In genomic region chr6:167567142-167568033, GRCh38 we compare ENCODE assay signal across 2 cellular contexts.
TF ChIP-seq lines count a peak whose summit lies in the region.

No MANE protein-coding gene starts in this region.

TF ChIP-seq in HCT116, 20 proteins besides CTCF, POLR2A, EP300 and RAD21:
- no peak for TF ChIP-seq ZBTB33 (IDR thresholded peaks at IDR 0.05; ENCODE audit: extremely low read depth, insufficient replicate concordance, low read length)
- no peak for TF ChIP-seq CEBPB (IDR thresholded peaks at IDR 0.05; ENCODE audit: low read depth)
- TF ChIP-seq, protein P1, sequence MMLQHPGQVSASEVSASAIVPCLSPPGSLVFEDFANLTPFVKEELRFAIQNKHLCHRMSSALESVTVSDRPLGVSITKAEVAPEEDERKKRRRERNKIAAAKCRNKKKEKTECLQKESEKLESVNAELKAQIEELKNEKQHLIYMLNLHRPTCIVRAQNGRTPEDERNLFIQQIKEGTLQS (IDR thresholded peaks at IDR 0.05): no peak
- no peak for TF ChIP-seq ZFX (IDR thresholded peaks at IDR 0.05)
- no peak for TF ChIP-seq SIN3A (IDR thresholded peaks at IDR 0.05; ENCODE audit: low read depth)

TF ChIP-seq in HepG2, 621 proteins besides CTCF, POLR2A, EP300 and RAD21 (continued from another document and continues in another):
- TF ChIP-seq, protein P2, sequence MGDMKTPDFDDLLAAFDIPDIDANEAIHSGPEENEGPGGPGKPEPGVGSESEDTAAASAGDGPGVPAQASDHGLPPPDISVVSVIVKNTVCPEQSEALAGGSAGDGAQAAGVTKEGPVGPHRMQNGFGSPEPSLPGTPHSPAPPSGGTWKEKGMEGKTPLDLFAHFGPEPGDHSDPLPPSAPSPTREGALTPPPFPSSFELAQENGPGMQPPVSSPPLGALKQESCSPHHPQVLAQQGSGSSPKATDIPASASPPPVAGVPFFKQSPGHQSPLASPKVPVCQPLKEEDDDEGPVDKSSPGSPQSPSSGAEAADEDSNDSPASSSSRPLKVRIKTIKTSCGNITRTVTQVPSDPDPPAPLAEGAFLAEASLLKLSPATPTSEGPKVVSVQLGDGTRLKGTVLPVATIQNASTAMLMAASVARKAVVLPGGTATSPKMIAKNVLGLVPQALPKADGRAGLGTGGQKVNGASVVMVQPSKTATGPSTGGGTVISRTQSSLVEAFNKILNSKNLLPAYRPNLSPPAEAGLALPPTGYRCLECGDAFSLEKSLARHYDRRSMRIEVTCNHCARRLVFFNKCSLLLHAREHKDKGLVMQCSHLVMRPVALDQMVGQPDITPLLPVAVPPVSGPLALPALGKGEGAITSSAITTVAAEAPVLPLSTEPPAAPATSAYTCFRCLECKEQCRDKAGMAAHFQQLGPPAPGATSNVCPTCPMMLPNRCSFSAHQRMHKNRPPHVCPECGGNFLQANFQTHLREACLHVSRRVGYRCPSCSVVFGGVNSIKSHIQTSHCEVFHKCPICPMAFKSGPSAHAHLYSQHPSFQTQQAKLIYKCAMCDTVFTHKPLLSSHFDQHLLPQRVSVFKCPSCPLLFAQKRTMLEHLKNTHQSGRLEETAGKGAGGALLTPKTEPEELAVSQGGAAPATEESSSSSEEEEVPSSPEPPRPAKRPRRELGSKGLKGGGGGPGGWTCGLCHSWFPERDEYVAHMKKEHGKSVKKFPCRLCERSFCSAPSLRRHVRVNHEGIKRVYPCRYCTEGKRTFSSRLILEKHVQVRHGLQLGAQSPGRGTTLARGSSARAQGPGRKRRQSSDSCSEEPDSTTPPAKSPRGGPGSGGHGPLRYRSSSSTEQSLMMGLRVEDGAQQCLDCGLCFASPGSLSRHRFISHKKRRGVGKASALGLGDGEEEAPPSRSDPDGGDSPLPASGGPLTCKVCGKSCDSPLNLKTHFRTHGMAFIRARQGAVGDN (CRISPR knock-in tag; IDR thresholded peaks at IDR 0.05): peak; percentile 43; the same call in 1 of the 2 replicates
- TF ChIP-seq ZSCAN20 (CRISPR knock-in tag; IDR thresholded peaks at IDR 0.05; ENCODE audit: borderline replicate concordance) (no peak), TEAD2 (CRISPR knock-in tag; IDR thresholded peaks at IDR 0.05) (no peak), NBN (conservative IDR thresholded peaks at IDR 0.05) (no peak), MBNL3 (CRISPR knock-in tag; conservative IDR thresholded peaks at IDR 0.05) (no peak), KDM5A (IDR thresholded peaks at IDR 0.05; ENCODE audit: borderline replicate concordance, low read length) (no peak), ZBTB7B (CRISPR knock-in tag; IDR thresholded peaks at IDR 0.05) (no peak), RAD51 (IDR thresholded peaks at IDR 0.05; ENCODE audit: borderline replicate concordance) (no peak), IKZF4 (CRISPR knock-in tag; IDR thresholded peaks at IDR 0.05; ENCODE audit: borderline replicate concordance, low read depth, not compliant biosample characterization) (no peak), GLI4 (CRISPR knock-in tag; IDR thresholded peaks at IDR 0.05; ENCODE audit: borderline replicate concordance) (no peak), ZNF558 (CRISPR knock-in tag; IDR thresholded peaks at IDR 0.05; ENCODE audit: borderline replicate concordance) (no peak), ZFYVE20 (CRISPR knock-in tag; IDR thresholded peaks at IDR 0.05; ENCODE audit: borderline replicate concordance, low read depth) (no peak), PAWR (CRISPR knock-in tag; IDR thresholded peaks at IDR 0.05; ENCODE audit: borderline replicate concordance) (no peak), AGO1 (IDR thresholded peaks at IDR 0.05; ENCODE audit: low read depth, low read length, poor library complexity, severe bottlenecking) (no peak), RFX3 (CRISPR knock-in tag; IDR thresholded peaks at IDR 0.05) (no peak), FOSL1 (CRISPR knock-in tag; IDR thresholded peaks at IDR 0.05; ENCODE audit: borderline replicate concordance) (no peak), DBP (CRISPR knock-in tag; IDR thresholded peaks at IDR 0.05; ENCODE audit: not compliant biosample characterization) (no peak), ZBTB2 (CRISPR knock-in tag; IDR thresholded peaks at IDR 0.05; ENCODE audit: low read depth) (no peak), GTF3A (CRISPR knock-in tag; conservative IDR thresholded peaks at IDR 0.05) (no peak), ZNF232 (CRISPR knock-in tag; IDR thresholded peaks at IDR 0.05; ENCODE audit: borderline replicate concordance) (no peak), ZNF414 (CRISPR knock-in tag; IDR thresholded peaks at IDR 0.05) (no peak), ZNF776 (CRISPR knock-in tag; IDR thresholded peaks at IDR 0.05) (no peak), ZNF281 (CRISPR knock-in tag; IDR thresholded peaks at IDR 0.05; ENCODE audit: borderline replicate concordance) (no peak), ZBTB38 (CRISPR knock-in tag; IDR thresholded peaks at IDR 0.05) (0 out of 2 replicates have a peak, but pooled peaks have one; percentile 25), RBM22 (optimal IDR thresholded peaks at IDR 0.05; ENCODE audit: low read length) (no peak), ZNF768 (CRISPR knock-in tag; IDR thresholded peaks at IDR 0.05) (peak; percentile 10; the same call in 1 of the 2 replicates), ZNF672 (CRISPR knock-in tag; IDR thresholded peaks at IDR 0.05) (no peak), ETV5 (CRISPR knock-in tag; IDR thresholded peaks at IDR 0.05; ENCODE audit: borderline replicate concordance) (no peak)
- TF ChIP-seq, protein P3, sequence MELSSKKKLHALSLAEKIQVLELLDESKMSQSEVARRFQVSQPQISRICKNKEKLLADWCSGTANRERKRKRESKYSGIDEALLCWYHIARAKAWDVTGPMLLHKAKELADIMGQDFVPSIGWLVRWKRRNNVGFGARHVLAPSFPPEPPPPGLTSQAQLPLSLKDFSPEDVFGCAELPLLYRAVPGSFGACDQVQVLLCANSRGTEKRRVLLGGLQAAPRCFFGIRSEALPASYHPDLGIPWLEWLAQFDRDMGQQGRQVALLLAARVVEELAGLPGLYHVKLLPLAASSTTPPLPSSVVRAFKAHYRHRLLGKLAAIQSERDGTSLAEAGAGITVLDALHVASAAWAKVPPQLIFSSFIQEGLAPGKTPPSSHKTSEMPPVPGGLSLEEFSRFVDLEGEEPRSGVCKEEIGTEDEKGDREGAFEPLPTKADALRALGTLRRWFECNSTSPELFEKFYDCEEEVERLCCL (CRISPR knock-in tag; IDR thresholded peaks at IDR 0.05; ENCODE audit: borderline replicate concordance): no peak
- TF ChIP-seq, protein P4, sequence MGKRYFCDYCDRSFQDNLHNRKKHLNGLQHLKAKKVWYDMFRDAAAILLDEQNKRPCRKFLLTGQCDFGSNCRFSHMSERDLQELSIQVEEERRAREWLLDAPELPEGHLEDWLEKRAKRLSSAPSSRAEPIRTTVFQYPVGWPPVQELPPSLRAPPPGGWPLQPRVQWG (CRISPR knock-in tag; IDR thresholded peaks at IDR 0.05; ENCODE audit: borderline replicate concordance, low read depth): no peak
- TF ChIP-seq, protein P5, sequence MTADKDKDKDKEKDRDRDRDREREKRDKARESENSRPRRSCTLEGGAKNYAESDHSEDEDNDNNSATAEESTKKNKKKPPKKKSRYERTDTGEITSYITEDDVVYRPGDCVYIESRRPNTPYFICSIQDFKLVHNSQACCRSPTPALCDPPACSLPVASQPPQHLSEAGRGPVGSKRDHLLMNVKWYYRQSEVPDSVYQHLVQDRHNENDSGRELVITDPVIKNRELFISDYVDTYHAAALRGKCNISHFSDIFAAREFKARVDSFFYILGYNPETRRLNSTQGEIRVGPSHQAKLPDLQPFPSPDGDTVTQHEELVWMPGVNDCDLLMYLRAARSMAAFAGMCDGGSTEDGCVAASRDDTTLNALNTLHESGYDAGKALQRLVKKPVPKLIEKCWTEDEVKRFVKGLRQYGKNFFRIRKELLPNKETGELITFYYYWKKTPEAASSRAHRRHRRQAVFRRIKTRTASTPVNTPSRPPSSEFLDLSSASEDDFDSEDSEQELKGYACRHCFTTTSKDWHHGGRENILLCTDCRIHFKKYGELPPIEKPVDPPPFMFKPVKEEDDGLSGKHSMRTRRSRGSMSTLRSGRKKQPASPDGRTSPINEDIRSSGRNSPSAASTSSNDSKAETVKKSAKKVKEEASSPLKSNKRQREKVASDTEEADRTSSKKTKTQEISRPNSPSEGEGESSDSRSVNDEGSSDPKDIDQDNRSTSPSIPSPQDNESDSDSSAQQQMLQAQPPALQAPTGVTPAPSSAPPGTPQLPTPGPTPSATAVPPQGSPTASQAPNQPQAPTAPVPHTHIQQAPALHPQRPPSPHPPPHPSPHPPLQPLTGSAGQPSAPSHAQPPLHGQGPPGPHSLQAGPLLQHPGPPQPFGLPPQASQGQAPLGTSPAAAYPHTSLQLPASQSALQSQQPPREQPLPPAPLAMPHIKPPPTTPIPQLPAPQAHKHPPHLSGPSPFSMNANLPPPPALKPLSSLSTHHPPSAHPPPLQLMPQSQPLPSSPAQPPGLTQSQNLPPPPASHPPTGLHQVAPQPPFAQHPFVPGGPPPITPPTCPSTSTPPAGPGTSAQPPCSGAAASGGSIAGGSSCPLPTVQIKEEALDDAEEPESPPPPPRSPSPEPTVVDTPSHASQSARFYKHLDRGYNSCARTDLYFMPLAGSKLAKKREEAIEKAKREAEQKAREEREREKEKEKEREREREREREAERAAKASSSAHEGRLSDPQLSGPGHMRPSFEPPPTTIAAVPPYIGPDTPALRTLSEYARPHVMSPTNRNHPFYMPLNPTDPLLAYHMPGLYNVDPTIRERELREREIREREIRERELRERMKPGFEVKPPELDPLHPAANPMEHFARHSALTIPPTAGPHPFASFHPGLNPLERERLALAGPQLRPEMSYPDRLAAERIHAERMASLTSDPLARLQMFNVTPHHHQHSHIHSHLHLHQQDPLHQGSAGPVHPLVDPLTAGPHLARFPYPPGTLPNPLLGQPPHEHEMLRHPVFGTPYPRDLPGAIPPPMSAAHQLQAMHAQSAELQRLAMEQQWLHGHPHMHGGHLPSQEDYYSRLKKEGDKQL (CRISPR knock-in tag; IDR thresholded peaks at IDR 0.05; ENCODE audit: low read depth): no peak
- TF ChIP-seq, protein P6, sequence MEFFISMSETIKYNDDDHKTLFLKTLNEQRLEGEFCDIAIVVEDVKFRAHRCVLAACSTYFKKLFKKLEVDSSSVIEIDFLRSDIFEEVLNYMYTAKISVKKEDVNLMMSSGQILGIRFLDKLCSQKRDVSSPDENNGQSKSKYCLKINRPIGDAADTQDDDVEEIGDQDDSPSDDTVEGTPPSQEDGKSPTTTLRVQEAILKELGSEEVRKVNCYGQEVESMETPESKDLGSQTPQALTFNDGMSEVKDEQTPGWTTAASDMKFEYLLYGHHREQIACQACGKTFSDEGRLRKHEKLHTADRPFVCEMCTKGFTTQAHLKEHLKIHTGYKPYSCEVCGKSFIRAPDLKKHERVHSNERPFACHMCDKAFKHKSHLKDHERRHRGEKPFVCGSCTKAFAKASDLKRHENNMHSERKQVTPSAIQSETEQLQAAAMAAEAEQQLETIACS (CRISPR knock-in tag; IDR thresholded peaks at IDR 0.05): no peak
- TF ChIP-seq, protein P7, sequence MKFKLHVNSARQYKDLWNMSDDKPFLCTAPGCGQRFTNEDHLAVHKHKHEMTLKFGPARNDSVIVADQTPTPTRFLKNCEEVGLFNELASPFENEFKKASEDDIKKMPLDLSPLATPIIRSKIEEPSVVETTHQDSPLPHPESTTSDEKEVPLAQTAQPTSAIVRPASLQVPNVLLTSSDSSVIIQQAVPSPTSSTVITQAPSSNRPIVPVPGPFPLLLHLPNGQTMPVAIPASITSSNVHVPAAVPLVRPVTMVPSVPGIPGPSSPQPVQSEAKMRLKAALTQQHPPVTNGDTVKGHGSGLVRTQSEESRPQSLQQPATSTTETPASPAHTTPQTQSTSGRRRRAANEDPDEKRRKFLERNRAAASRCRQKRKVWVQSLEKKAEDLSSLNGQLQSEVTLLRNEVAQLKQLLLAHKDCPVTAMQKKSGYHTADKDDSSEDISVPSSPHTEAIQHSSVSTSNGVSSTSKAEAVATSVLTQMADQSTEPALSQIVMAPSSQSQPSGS (CRISPR knock-in tag; IDR thresholded peaks at IDR 0.05): no peak
